Comparison of ENCODE assay signal across 2 cellular contexts in genomic region chr10:60283397-60283796, GRCh38.
TF ChIP-seq lines count a peak whose summit lies in the region.

No MANE protein-coding gene starts in this region.

TF ChIP-seq in SK-N-SH, 30 proteins besides CTCF, POLR2A, EP300 and RAD21 (continued from another document):
- peak; percentile 59; the same call in 1 of the 2 replicates for TF ChIP-seq FOSL2 (IDR thresholded peaks at IDR 0.05; ENCODE audit: borderline replicate concordance, low read depth)

TF ChIP-seq in SK-N-SH treated with all-trans-retinoic acid at 6 μM for 48 hours, 23 proteins besides CTCF, POLR2A, EP300 and RAD21 (continued from another document):
- TF ChIP-seq TSHZ2 (CRISPR knock-in tag; IDR thresholded peaks at IDR 0.05) (no peak), PATZ1 (CRISPR knock-in tag; IDR thresholded peaks at IDR 0.05; ENCODE audit: borderline replicate concordance) (no peak), ZNF565 (CRISPR knock-in tag; conservative IDR thresholded peaks at IDR 0.05; ENCODE audit: low read depth) (no peak), CREB5 (CRISPR knock-in tag; IDR thresholded peaks at IDR 0.05; ENCODE audit: low read depth) (no peak), BACH2 (CRISPR knock-in tag; IDR thresholded peaks at IDR 0.05; ENCODE audit: borderline replicate concordance) (no peak), CSDC2 (CRISPR knock-in tag; IDR thresholded peaks at IDR 0.05) (no peak), ZFP3 (CRISPR knock-in tag; IDR thresholded peaks at IDR 0.05) (no peak), TCF4 (CRISPR knock-in tag; IDR thresholded peaks at IDR 0.05; ENCODE audit: borderline replicate concordance) (no peak), ZNF8 (CRISPR knock-in tag; IDR thresholded peaks at IDR 0.05) (no peak)
